In genomic region chr22:22458387-22458786, GRCh38 we compare ENCODE assay signal across 11 cellular contexts.
"Had no signal": no experiment of that assay in that cellular context is flagged by ENCODE, and none has a peak within 500 bp of the region (broad histone marks: within the 10 kb centered on the region; RNA-seq: fewer than 3 reads in every experiment).

No MANE protein-coding gene starts in this region.

- H3K4me3 ChIP-seq: GM23248, GM23338, HAP-1 had no signal

- H3K4me2 ChIP-seq: GM23338 had no signal

- H3K4me1 ChIP-seq: HAP-1 had no signal

- FAIRE-seq: H1, H54 had no signal

- H2AFZ ChIP-seq: GM23248, GM23338 had no signal

- H3K36me3 ChIP-seq: HAP-1 had no signal

- H3K9ac ChIP-seq: GM23248 had no signal

- DNase-seq: GM23248, GOT3, H7, H9, HCEC 1CT, HFFc6 had no signal

- ATAC-seq: GM23338, HCT116 had no signal

- H3K27ac ChIP-seq: GM23248 had no signal
